2 cellular contexts compared by ENCODE assay signal in genomic region chr4:95108883-95109421, GRCh38.
A peak's percentile ranks its signal among the peaks of the same experiment; 100 is the strongest.
TF ChIP-seq lines count a peak whose summit lies in the region.

No MANE protein-coding gene starts in this region.

TF ChIP-seq in HEK293T, 16 proteins besides CTCF, POLR2A, EP300 and RAD21 (continued from another document):
- peak; percentile 37; the same call in 1 of the 2 replicates for TF ChIP-seq PKNOX1 (IDR thresholded peaks at IDR 0.05)

TF ChIP-seq in SK-N-SH, 30 proteins besides CTCF, POLR2A, EP300 and RAD21 (continued from another document):
- TF ChIP-seq USF2 (IDR thresholded peaks at IDR 0.05; ENCODE audit: borderline replicate concordance, low read depth, low read length) (no peak), MAX (IDR thresholded peaks at IDR 0.05; ENCODE audit: low read depth) (no peak), FOSL2 (IDR thresholded peaks at IDR 0.05; ENCODE audit: borderline replicate concordance, low read depth) (no peak; the same call in 1 of the 2 replicates), MXI1 (IDR thresholded peaks at IDR 0.05; ENCODE audit: low read depth, low read length) (no peak), NRF1 (IDR thresholded peaks at IDR 0.05; ENCODE audit: low read depth, low read length) (no peak), ZBTB33 (IDR thresholded peaks at IDR 0.05; ENCODE audit: borderline replicate concordance, low read depth) (no peak), RCOR1 (IDR thresholded peaks at IDR 0.05; ENCODE audit: low read length) (no peak), ELF1 (IDR thresholded peaks at IDR 0.05) (no peak), SMC3 (IDR thresholded peaks at IDR 0.05; ENCODE audit: low read depth, low read length) (no peak), REST (IDR thresholded peaks at IDR 0.05; ENCODE audit: low read depth, low read length) (no peak), TCF12 (IDR thresholded peaks at IDR 0.05) (peak; percentile 67), FOXJ3 (CRISPR knock-in tag; IDR thresholded peaks at IDR 0.05) (no peak), TAF1 (IDR thresholded peaks at IDR 0.05; ENCODE audit: borderline replicate concordance, low read depth, low read length) (no peak), JUND (IDR thresholded peaks at IDR 0.05) (peak; percentile 13; the same call in 1 of the 2 replicates), RFX5 (IDR thresholded peaks at IDR 0.05; ENCODE audit: low read length) (no peak), GABPA (IDR thresholded peaks at IDR 0.05; ENCODE audit: low read depth) (no peak), CHD2 (IDR thresholded peaks at IDR 0.05; ENCODE audit: low read length, partially characterized antibody) (no peak), FOXM1 (IDR thresholded peaks at IDR 0.05; ENCODE audit: low read depth) (no peak), USF1 (IDR thresholded peaks at IDR 0.05; ENCODE audit: borderline replicate concordance, low read depth) (no peak), TEAD4 (IDR thresholded peaks at IDR 0.05; ENCODE audit: borderline replicate concordance, insufficient read depth) (peak; percentile 32; the same call in 1 of the 2 replicates), YY1 (IDR thresholded peaks at IDR 0.05; ENCODE audit: low read depth) (no peak), SIN3A (IDR thresholded peaks at IDR 0.05; ENCODE audit: borderline replicate concordance, low read depth, low read length) (no peak), NFIC (IDR thresholded peaks at IDR 0.05; ENCODE audit: borderline replicate concordance) (no peak; the same call in 1 of the 2 replicates), RXRA (IDR thresholded peaks at IDR 0.05; ENCODE audit: borderline replicate concordance, low read depth) (no peak), GATA2 (CRISPR knock-in tag; IDR thresholded peaks at IDR 0.05) (no peak), MEF2A (IDR thresholded peaks at IDR 0.05; ENCODE audit: borderline replicate concordance, low read depth) (no peak), EZH2phosphoT487 (IDR thresholded peaks at IDR 0.05; ENCODE audit: borderline replicate concordance, low read depth) (no peak), PBX3 (IDR thresholded peaks at IDR 0.05) (peak; percentile 70), POLR2AphosphoS5 (IDR thresholded peaks at IDR 0.05; ENCODE audit: low read depth, low read length) (no peak)
